Comparison of ENCODE assay signal across 8 cellular contexts in genomic region chr12:79935624-79936040, GRCh38. TPM values are rescaled to one million over a fixed set of nuclear protein-coding genes. Genes with fewer than 3 reads are reported as not detected.
DNase-seq lines count a peak whose midpoint lies in the region; ATAC-seq, FAIRE-seq and TF ChIP-seq lines count a peak whose summit lies in the region.

No MANE protein-coding gene starts in this region.

- DNase-seq in cardiac muscle cell (ENCODE audit: low read depth in 1 of 2, low spot score in 1 of 2) (peak in 1 of 2 donors; percentile 44), Right ventricle myocardium inferior (ENCODE audit: missing footprints) (no peak), NCI-H2171 treated with DMSO at 0.1 percent for 48 hours (lab: John Stamatoyannopoulos, UW) (peak; percentile 70), bronchial epithelial cell (ENCODE audit: low read depth) (peak; percentile 30), lower lobe of right lung (no peak), type B pancreatic cell (ENCODE audit: extremely low spot score, unreplicated experiment) (no peak), NCI-H226 (no peak)

- H3K27me3 ChIP-seq in cardiac muscle cell = no peaks in the 10 kb centered on the region
- no peaks in the 10 kb centered on the region for H3K27me3 ChIP-seq in bronchial epithelial cell (ENCODE audit: control insufficient read depth, insufficient read depth, low read length)
- H3K27me3 ChIP-seq in lower lobe of right lung (ENCODE audit: low read depth) = no peaks in the 10 kb centered on the region

- H3K4me1 ChIP-seq in cardiac muscle cell (ENCODE audit: low read depth) = peaks cover 9% of the 10 kb centered on the region
- H3K4me1 ChIP-seq in lower lobe of right lung = peaks cover 37% of the 10 kb centered on the region

- H3K27ac Mint-ChIP-seq in type B pancreatic cell = peak overlapping the region; percentile 92

- H3K36me3 Mint-ChIP-seq in type B pancreatic cell = no peaks in the 10 kb centered on the region

- H3K27ac ChIP-seq in cardiac muscle cell = peak overlapping the region; percentile 99
- peak overlapping the region; percentile 98 for H3K27ac ChIP-seq in lower lobe of right lung

- no peak for TF ChIP-seq CTCF in cardiac muscle cell (IDR thresholded peaks at IDR 0.05; ENCODE audit: low read depth, low read length)
- no peak for TF ChIP-seq CTCF in bronchial epithelial cell (IDR thresholded peaks at IDR 0.05; ENCODE audit: insufficient read depth, low read length, severe bottlenecking)
- TF ChIP-seq CTCF in lower lobe of right lung (IDR thresholded peaks at IDR 0.05) = no peak
- TF ChIP-seq CTCF in type B pancreatic cell (conservative IDR thresholded peaks at IDR 0.05) = no peak

- H3K4me3 ChIP-seq in cardiac muscle cell = peak overlapping the region; percentile 72
- H3K4me3 ChIP-seq in bronchial epithelial cell (ENCODE audit: low read depth, low read length) = peak overlapping the region; percentile 86
- peak overlapping the region; percentile 91 for H3K4me3 ChIP-seq in lower lobe of right lung

- FAIRE-seq in bronchial epithelial cell (lab: Jason Lieb, UNC) = no peak

- ATAC-seq in Right ventricle myocardium inferior (no peak), HG02763 (IDR thresholded peaks at IDR 0.05; ENCODE audit: unreplicated experiment) (peak; percentile 18), lower lobe of right lung (peak in 1 of 2 donors; percentile 7)

- H3K4me3 Mint-ChIP-seq in type B pancreatic cell = peak overlapping the region; percentile 89

- H3K36me3 ChIP-seq in cardiac muscle cell (no peaks in the 10 kb centered on the region), bronchial epithelial cell (ENCODE audit: control insufficient read depth, insufficient read depth, low read length) (no peaks in the 10 kb centered on the region), lower lobe of right lung (no peaks in the 10 kb centered on the region)

- no peaks in the 10 kb centered on the region for H3K9me3 ChIP-seq in cardiac muscle cell (ENCODE audit: low read depth)
- no peaks in the 10 kb centered on the region for H3K9me3 ChIP-seq in lower lobe of right lung

- no peaks in the 10 kb centered on the region for H3K9me3 Mint-ChIP-seq in type B pancreatic cell

- peaks cover 27% of the 10 kb centered on the region for H3K4me1 Mint-ChIP-seq in type B pancreatic cell (ENCODE audit: unreplicated experiment)

- H3K27me3 Mint-ChIP-seq in type B pancreatic cell = no peaks in the 10 kb centered on the region

- intact Hi-C loops in Right ventricle myocardium inferior (cut with DNase I) (loop anchor here (1.0 to 10.0 kb wide), 3 partner anchors 93 to 251 kb away; no protein-coding TSS in a partner anchor), lower lobe of right lung (cut with DNase I) (no loop called here)

RNA-seq across cellular contexts. Expression of gene PPP1R12A, which starts 0.7 kb away (rescaled TPM):
- total RNA-seq in cardiac muscle cell = 117 and 208 TPM in 2 replicates
- 194 and 233 TPM in 2 replicates for polyA plus RNA-seq in cardiac muscle cell
- 43.9 TPM for total RNA-seq in Right ventricle myocardium inferior
- total RNA-seq in bronchial epithelial cell = 56.9 and 86.9 TPM in 2 replicates
- 84.1 TPM for total RNA-seq in lower lobe of right lung
- 67.0 and 78.2 TPM in 2 replicates for total RNA-seq in type B pancreatic cell (ENCODE audit: low replicate concordance)

Comparison
In these comparisons a context has a peak if more than half of its experiments do, and no peak if none do; other contexts are left out.
1. DNase-seq: peak in NCI-H2171 treated with DMSO at 0.1 percent for 48 hours (single experiment) and bronchial epithelial cell (single experiment); none in Right ventricle myocardium inferior (single experiment), lower lobe of right lung (single experiment), type B pancreatic cell (single experiment) and NCI-H226 (single experiment).
2. Peak in every context shown above with its lines, with median percentiles within 50 percentile points of each other: H3K4me3 ChIP-seq.